1 cellular context compared by ENCODE assay signal in genomic region chr6:3353504-3353903, GRCh38.
TF ChIP-seq lines count a peak whose summit lies in the region.

No MANE protein-coding gene starts in this region.

TF ChIP-seq in GM23338, 12 proteins besides CTCF, POLR2A, EP300 and RAD21 (continued from another document):
- TF ChIP-seq ZNF462 (CRISPR knock-in tag; IDR thresholded peaks at IDR 0.05), result no peak
- TF ChIP-seq POLR2AphosphoS5 (IDR thresholded peaks at IDR 0.05; ENCODE audit: low read depth), result no peak
- no peak for TF ChIP-seq JUNB (IDR thresholded peaks at IDR 0.05; ENCODE audit: unreplicated experiment)
- TF ChIP-seq ZNF331 (CRISPR knock-in tag; IDR thresholded peaks at IDR 0.05; ENCODE audit: low read depth), result no peak
- no peak for TF ChIP-seq REST (IDR thresholded peaks at IDR 0.05; ENCODE audit: unreplicated experiment)
- TF ChIP-seq EZH2 (IDR thresholded peaks at IDR 0.05; ENCODE audit: low read depth, unreplicated experiment), result no peak
- no peak for TF ChIP-seq STAT1 (IDR thresholded peaks at IDR 0.05; ENCODE audit: unreplicated experiment)
- TF ChIP-seq ZNF114 (CRISPR knock-in tag; IDR thresholded peaks at IDR 0.05), result no peak
